ENCODE assay signal across 10 cellular contexts in genomic region chr11:18323881-18324280, GRCh38. TPM values are rescaled to one million over a fixed set of nuclear protein-coding genes. Genes with fewer than 3 reads are reported as not detected.
DNase-seq lines count a peak whose midpoint lies in the region; ATAC-seq and TF ChIP-seq lines count a peak whose summit lies in the region.
"Not testable (repeated sequence)": the region's sequence is repeated elsewhere in the genome, so short reads cannot be mapped to it uniquely, and the experiment has no call there.
"Had no signal": no experiment of that assay in that cellular context is flagged by ENCODE, and none has a peak within 500 bp of the region (broad histone marks: within the 10 kb centered on the region; RNA-seq: fewer than 3 reads in every experiment).

No MANE protein-coding gene starts in this region.

- WGBS in HUES64 = 94% methylated on average over 11 of the region's 11 CpGs
- 59% methylated on average over 11 of the region's 11 CpGs for WGBS in testis, 2 donors

- CTCF ChIA-PET in CD8-positive, alpha-beta T cell (lab: Charles Lee); activated naive CD4-positive, alpha-beta T cell treated with anti-CD3 and anti-CD28 coated beads, Interleukin-2, amount 10 ng/mL, durations not matched to agents 7 days and 5 days (lab: Charles Lee): not testable (repeated sequence)

- intact Hi-C loops in CD8-positive, alpha-beta T cell (cut with DNase I, micrococcal nuclease) = loop anchor here (5.0 to 10.0 kb wide), 7 partner anchors 217 to 1587 kb away; partner anchors contain the start of genes PIK3C2A (in 2 of the 2), RPS13 (in 2 of the 2), SAAL1 (in 2 of the 2) and C11orf58 (in 1 of the 2)
- intact Hi-C loops in dorsolateral prefrontal cortex (cut with DNase I) (loop anchor here (2.0 to 5.0 kb wide), 6 partner anchors 71 to 311 kb away; partner anchors contain the start of genes SPTY2D1 (in 2 of the 2), TSG101 (in 2 of the 2) and LDHA (in 1 of the 2)), testis (cut with DNase I; ENCODE audit: low total_unique reads) (loop anchor here (5.0 kb wide), 1 partner anchor 73 kb away; no protein-coding TSS in a partner anchor)

- POLR2A ChIA-PET in CD8-positive, alpha-beta T cell (lab: Charles Lee) = not testable (repeated sequence)

- TF ChIP-seq POLR2A in testis (IDR thresholded peaks at IDR 0.05) = not testable (repeated sequence)

- peaks cover 73% of the 10 kb centered on the region for H3K4me1 Mint-ChIP-seq in CD8-positive, alpha-beta T cell (ENCODE audit: low read depth)
- peaks cover 69% of the 10 kb centered on the region for H3K4me1 Mint-ChIP-seq in activated naive CD4-positive, alpha-beta T cell treated with anti-CD3 and anti-CD28 coated beads, Interleukin-2, amount 10 ng/mL, durations not matched to agents 7 days and 5 days

- not testable (repeated sequence) for H3K4me3 ChIP-seq in CD8-positive, alpha-beta T cell (ENCODE audit: low read depth, low read length)
- peak overlapping the region; percentile 81 for H3K4me3 ChIP-seq in HUES64 (ENCODE audit: low read length)
- peak overlapping the region; percentile 90 for H3K4me3 ChIP-seq in SU-DHL-6 (ENCODE audit: insufficient read depth, low read length, poor library complexity, severe bottlenecking)
- H3K4me3 ChIP-seq in dorsolateral prefrontal cortex = peak overlapping the region in 38 of 59 donors; percentile 1 to 99 (median 92)
- H3K4me3 ChIP-seq in iPS-18a (ENCODE audit: low read length) = peak overlapping the region; percentile 91
- H3K4me3 ChIP-seq in neural cell (ENCODE audit: low read length) = peak overlapping the region; percentile 73
- H3K4me3 ChIP-seq in testis = peak overlapping the region in 1 of 2 donors; percentile 81

- H3K27ac ChIP-seq in CD8-positive, alpha-beta T cell (ENCODE audit: low read depth, low read length); HUES64 (ENCODE audit: low read depth, low read length); SU-DHL-6 (ENCODE audit: low read depth, low read length); dorsolateral prefrontal cortex; iPS-18a (ENCODE audit: low read length); neural cell (ENCODE audit: low read length): not testable (repeated sequence)
- H3K27ac ChIP-seq in testis = peak overlapping the region; percentile 92 to 98

- H3K9me3 Mint-ChIP-seq in CD8-positive, alpha-beta T cell; activated naive CD4-positive, alpha-beta T cell treated with anti-CD3 and anti-CD28 coated beads, Interleukin-2, amount 10 ng/mL, durations not matched to agents 7 days and 5 days: not testable (repeated sequence)

- H3K9ac ChIP-seq in HUES64 (ENCODE audit: low read depth, low read length) (peak overlapping the region; percentile 47; the same call in 1 of the 2 replicates), SU-DHL-6 (ENCODE audit: low read length) (peak overlapping the region; percentile 79)
- H3K9ac ChIP-seq in iPS-18a (ENCODE audit: low read length); neural cell (ENCODE audit: low read length): not testable (repeated sequence)

- peak overlapping the region; percentile 100 for H3K4me3 Mint-ChIP-seq in CD8-positive, alpha-beta T cell
- H3K4me3 Mint-ChIP-seq in activated naive CD4-positive, alpha-beta T cell treated with anti-CD3 and anti-CD28 coated beads, Interleukin-2, amount 10 ng/mL, durations not matched to agents 7 days and 5 days = peak overlapping the region; percentile 95

- H3F3A ChIP-seq in SU-DHL-6 (ENCODE audit: insufficient read depth); neural cell (ENCODE audit: insufficient read depth, low read length, poor library complexity, severe bottlenecking): not testable (repeated sequence)

- not testable (repeated sequence) for H3K27me3 Mint-ChIP-seq in CD8-positive, alpha-beta T cell (ENCODE audit: low read depth); activated naive CD4-positive, alpha-beta T cell treated with anti-CD3 and anti-CD28 coated beads, Interleukin-2, amount 10 ng/mL, durations not matched to agents 7 days and 5 days

- H3K36me3 ChIP-seq in CD8-positive, alpha-beta T cell (ENCODE audit: insufficient read depth, low read length); neural cell (ENCODE audit: insufficient read depth, low read length); testis (ENCODE audit: low read depth, missing control alignments): not testable (repeated sequence)
- H3K36me3 ChIP-seq in HUES64 (ENCODE audit: insufficient read depth, low read length) = peaks cover 31% of the 10 kb centered on the region
- peaks cover 21% of the 10 kb centered on the region for H3K36me3 ChIP-seq in SU-DHL-6 (ENCODE audit: low read length)
- H3K36me3 ChIP-seq in iPS-18a (ENCODE audit: control insufficient read depth, low read depth, low read length) = peaks cover 20% of the 10 kb centered on the region

- TF ChIP-seq EP300 in neural cell (conservative IDR thresholded peaks at IDR 0.05; ENCODE audit: poor library complexity, severe bottlenecking) = not testable (repeated sequence)

- not testable (repeated sequence) for H3K27me3 ChIP-seq in CD8-positive, alpha-beta T cell (ENCODE audit: insufficient read depth, low read length); HUES64 (ENCODE audit: insufficient read depth, low read length); SU-DHL-6 (ENCODE audit: low read length); dorsolateral prefrontal cortex; iPS-18a (ENCODE audit: control insufficient read depth, insufficient read depth, low read length); neural cell (ENCODE audit: insufficient read depth, low read depth, low read length); testis

- H3K9me2 ChIP-seq in SU-DHL-6 (replicated peaks; ENCODE audit: insufficient read depth, low read length); neural cell (ENCODE audit: insufficient read depth, low read length): not testable (repeated sequence)

- not testable (repeated sequence) for H2AFZ ChIP-seq in SU-DHL-6 (ENCODE audit: low read depth, low read length, severe bottlenecking); neural cell (ENCODE audit: low read depth, low read length)

- not testable (repeated sequence) for H3K9me3 ChIP-seq in CD8-positive, alpha-beta T cell (ENCODE audit: low read length); HUES64 (ENCODE audit: insufficient read depth, low read depth, low read length); SU-DHL-6 (ENCODE audit: insufficient read depth, low read length); iPS-18a (ENCODE audit: control insufficient read depth, low read depth, low read length); neural cell (ENCODE audit: low read length); testis

- H3K27ac Mint-ChIP-seq in CD8-positive, alpha-beta T cell = peak overlapping the region; percentile 39
- H3K27ac Mint-ChIP-seq in activated naive CD4-positive, alpha-beta T cell treated with anti-CD3 and anti-CD28 coated beads, Interleukin-2, amount 10 ng/mL, durations not matched to agents 7 days and 5 days = peak overlapping the region; percentile 99

- H4K20me1 ChIP-seq in SU-DHL-6 (ENCODE audit: low read depth, low read length); neural cell (ENCODE audit: insufficient read depth): not testable (repeated sequence)

- ATAC-seq in CD8-positive, alpha-beta T cell = not testable (repeated sequence)

- H3K36me3 Mint-ChIP-seq in CD8-positive, alpha-beta T cell = peaks cover 49% of the 10 kb centered on the region
- peaks cover 44% of the 10 kb centered on the region for H3K36me3 Mint-ChIP-seq in activated naive CD4-positive, alpha-beta T cell treated with anti-CD3 and anti-CD28 coated beads, Interleukin-2, amount 10 ng/mL, durations not matched to agents 7 days and 5 days

- H3K4me2 ChIP-seq in SU-DHL-6 (ENCODE audit: low read depth, low read length, poor library complexity, severe bottlenecking) (peak overlapping the region; percentile 96), neural cell (ENCODE audit: low read length) (peak overlapping the region; percentile 92)

- H3K4me1 ChIP-seq in CD8-positive, alpha-beta T cell (ENCODE audit: insufficient read depth, low read length) = peaks cover 51% of the 10 kb centered on the region
- H3K4me1 ChIP-seq in HUES64 (ENCODE audit: insufficient read depth, low read length) (peaks cover 16% of the 10 kb centered on the region), testis (peaks cover 26% of the 10 kb centered on the region)
- not testable (repeated sequence) for H3K4me1 ChIP-seq in iPS-18a (ENCODE audit: control insufficient read depth, low read depth, low read length)

- H3K79me2 ChIP-seq in SU-DHL-6 (ENCODE audit: insufficient read depth, low read length) (peaks cover 89% of the 10 kb centered on the region), neural cell (replicated peaks; ENCODE audit: insufficient read depth, low read length) (peaks cover 58% of the 10 kb centered on the region)

- not testable (repeated sequence) for TF ChIP-seq CTCF in CD8-positive, alpha-beta T cell (IDR thresholded peaks at IDR 0.05); SU-DHL-6 (IDR thresholded peaks at IDR 0.05; ENCODE audit: insufficient read depth, low read length, poor library complexity, severe bottlenecking); dorsolateral prefrontal cortex (IDR thresholded peaks at IDR 0.05 in 54 of 56, conservative IDR thresholded peaks at IDR 0.05 in 2 of 56; ENCODE audit: low read depth in 1 of 56, partially characterized antibody in 56 of 56); neural cell (IDR thresholded peaks at IDR 0.05; ENCODE audit: poor library complexity, severe bottlenecking); testis (IDR thresholded peaks at IDR 0.05)

- TF ChIP-seq RAD21 in neural cell (conservative IDR thresholded peaks at IDR 0.05) = not testable (repeated sequence)

- DNase-seq in CD8-positive, alpha-beta T cell; activated naive CD4-positive, alpha-beta T cell treated with anti-CD3 and anti-CD28 coated beads, Interleukin-2, amount 10 ng/mL, durations not matched to agents 7 days and 5 days; dorsolateral prefrontal cortex; testis: not testable (repeated sequence)

RNA-seq across cellular contexts. Expression of gene GTF2H1, which starts 1.5 kb away (rescaled TPM):
- total RNA-seq in CD8-positive, alpha-beta T cell = 10 to 100 TPM; 11.3 to 14.3 TPM
- polyA plus RNA-seq in HUES64 (2013, experiment 1 of 2) = 25.8 TPM
- polyA plus RNA-seq in HUES64 (2013, experiment 2 of 2) = 24.2 TPM
- 10 to 100 TPM; 30.5 to 68.1 (median 49.7) TPM for total RNA-seq in dorsolateral prefrontal cortex
- 96.6 and 109 TPM in 2 replicates for polyA plus RNA-seq in neural cell
- 98.1 and 122 TPM in 2 replicates for polyA minus RNA-seq in neural cell
- 100 to 1,000 TPM; 103 to 111 TPM for total RNA-seq in testis
- polyA plus RNA-seq in testis (ENCODE audit: insufficient read depth, low read depth, low replicate concordance) = 79.2 TPM

RNA-seq across cellular contexts. Expression of gene HPS5, which starts 1.9 kb away (rescaled TPM):
- total RNA-seq in CD8-positive, alpha-beta T cell = 10 to 100 TPM in 1 of 2 experiments, 1 to 10 TPM in 1; 9.9 to 12.6 TPM
- 10.8 TPM for polyA plus RNA-seq in HUES64 (2013, experiment 1 of 2)
- 10.8 TPM for polyA plus RNA-seq in HUES64 (2013, experiment 2 of 2)
- total RNA-seq in dorsolateral prefrontal cortex (10 to 100 TPM; 12.8 to 35.8 (median 20.1) TPM), testis (100 to 1,000 TPM in 1 of 2 donors, 10 to 100 TPM in 1; 97.7 to 111 TPM)
- polyA plus RNA-seq in neural cell (28.5 and 37.0 TPM in 2 replicates), testis (ENCODE audit: insufficient read depth, low read depth, low replicate concordance) (44.0 TPM)
- polyA minus RNA-seq in neural cell = 54.9 and 56.0 TPM in 2 replicates

RNA-seq across cellular contexts. Expression of gene SAA1, which starts 57.8 kb away (rescaled TPM):
- not detected for total RNA-seq in CD8-positive, alpha-beta T cell
- polyA plus RNA-seq in HUES64 (2013, experiment 1 of 2) = not detected
- polyA plus RNA-seq in HUES64 (2013, experiment 2 of 2) = not detected
- 10 to 100 TPM in 2 of 120 experiments, 1 to 10 TPM in 4, under 1 TPM in 1, not detected in 113; 0.79 to 24.7 (median 1.3) TPM for total RNA-seq in dorsolateral prefrontal cortex
- not detected in 2 replicates for polyA plus RNA-seq in neural cell
- polyA minus RNA-seq in neural cell = not detected in 2 replicates
- total RNA-seq in testis = not detected
- 6.2 TPM for polyA plus RNA-seq in testis (ENCODE audit: insufficient read depth, low read depth, low replicate concordance)
- total RNA-seq: cardiac muscle cell; T-helper 2 cell treated with Interferon-gamma antibody and Interleukin-4, amounts not matched to agents 100 ng/mL and 5 ng/mL, for 36 hours had no signal
